ENCODE assay signal across 25 cellular contexts in genomic region chr7:20532841-20533240, GRCh38.
DNase-seq lines count a peak whose midpoint lies in the region; ATAC-seq and TF ChIP-seq lines count a peak whose summit lies in the region.
"Had no signal": no experiment of that assay in that cellular context is flagged by ENCODE, and none has a peak within 500 bp of the region (broad histone marks: within the 10 kb centered on the region; RNA-seq: fewer than 3 reads in every experiment).

No MANE protein-coding gene starts in this region.

- H3K27ac ChIP-seq in prostate gland = no peak overlapping the region
- no peak overlapping the region for H3K27ac ChIP-seq in ascending aorta
- H3K27ac ChIP-seq: pancreas, right lobe of liver, SK-N-MC, tibial artery had no signal

- no peak overlapping the region for H3K4me3 ChIP-seq in prostate gland
- no peak overlapping the region for H3K4me3 ChIP-seq in ascending aorta
- H3K4me3 ChIP-seq: K562, pancreas, right lobe of liver, SK-N-MC, tibial artery had no signal

- TF ChIP-seq CTCF in prostate gland (IDR thresholded peaks at IDR 0.05) = no peak
- no peak for TF ChIP-seq CTCF in ascending aorta (IDR thresholded peaks at IDR 0.05)

- intact Hi-C loops in prostate gland (cut with DNase I) = no loop called here
- intact Hi-C loops in ascending aorta (cut with DNase I) = no loop called here

- DNase-seq in HCEC 1CT = peak; percentile 42
- DNase-seq in amniotic epithelial cell (ENCODE audit: low read depth) = peak; percentile 10
- peak; percentile 36 for DNase-seq in pulmonary artery endothelial cell (ENCODE audit: low read depth, low spot score)
- no peak for DNase-seq in kidney tubule cell (ENCODE audit: low spot score)
- no peak for DNase-seq in GM19240 (ENCODE audit: insufficient read length, low spot score)
- DNase-seq in prostate gland (ENCODE audit: low spot score) = no peak
- DNase-seq in ascending aorta (ENCODE audit: low spot score in 2 of 2) = no peak
- DNase-seq: activated naive CD4-positive, alpha-beta T cell; activated T-cell treated with anti-CD3 and anti-CD28 coated beads, Interleukin-2, amount 50 U/mL, for 4 hours; amniotic stem cell; EL; left ventricle myocardium superior; naive thymus-derived CD8-positive, alpha-beta T cell; NCI-H1436 treated with DMSO at 0.1 percent for 48 hours; NCI-H2171; NCI-H526; pancreas; right lobe of liver; stimulated activated CD4-positive, alpha-beta T cell treated with anti-CD3 and anti-CD28 coated beads, Interleukin-12 subunit alpha, Interleukin-12 subunit beta, amount 100 ng/mL, for 4 hours; stimulated activated CD4-positive, alpha-beta T cell treated with anti-CD3 and anti-CD28 coated beads, Interleukin-4, amount 100 ng/mL, for 4 hours; stimulated activated naive CD8-positive, alpha-beta T cell treated with anti-CD3 and anti-CD28 coated beads, Interleukin-15, Interleukin-2, amounts not matched to agents 100 U/mL and 50 U/mL, for 24 hours; tibial artery had no signal

- no peaks in the 10 kb centered on the region for H3K36me3 ChIP-seq in prostate gland
- H3K36me3 ChIP-seq in ascending aorta = no peaks in the 10 kb centered on the region
- H3K36me3 ChIP-seq: pancreas, right lobe of liver, tibial artery had no signal

- H3K4me1 ChIP-seq in prostate gland (replicated peaks) = no peaks in the 10 kb centered on the region
- no peaks in the 10 kb centered on the region for H3K4me1 ChIP-seq in ascending aorta
- H3K4me1 ChIP-seq: pancreas, right lobe of liver, tibial artery had no signal

- WGBS in prostate gland = 51% methylated on average over 6 of the region's 6 CpGs

- H3K9me3 ChIP-seq in prostate gland = no peaks in the 10 kb centered on the region
- no peaks in the 10 kb centered on the region for H3K9me3 ChIP-seq in ascending aorta
- H3K9me3 ChIP-seq: pancreas, right lobe of liver, tibial artery had no signal

- ATAC-seq in esophagus mucosa = peak; percentile 38
- ATAC-seq: activated T-cell treated with anti-CD3 and anti-CD28 coated beads, Interleukin-2, amount 50 U/mL, for 4 hours; K562; left ventricle myocardium superior; naive thymus-derived CD8-positive, alpha-beta T cell; pancreas; right lobe of liver; stimulated activated naive CD8-positive, alpha-beta T cell treated with anti-CD3 and anti-CD28 coated beads, Interleukin-15, Interleukin-2, amounts not matched to agents 100 U/mL and 50 U/mL, for 24 hours had no signal

- H3K27me3 ChIP-seq in prostate gland (replicated peaks; ENCODE audit: insufficient read depth) (no peaks in the 10 kb centered on the region), ascending aorta (no peaks in the 10 kb centered on the region)
- H3K27me3 ChIP-seq: pancreas, right lobe of liver, tibial artery had no signal

- TF ChIP-seq POLR2A in prostate gland (IDR thresholded peaks at IDR 0.05) = no peak

Comparison
In these comparisons a context has a peak if more than half of its experiments do, and no peak if none do; other contexts are left out.
1. DNase-seq: peak in HCEC 1CT (single experiment), amniotic epithelial cell (single experiment) and pulmonary artery endothelial cell (single experiment); none in kidney tubule cell (single experiment), GM19240 (single experiment), prostate gland (single experiment) and ascending aorta (0 of 2).